8 cellular contexts compared by ENCODE assay signal in the genomic region with DNA sequence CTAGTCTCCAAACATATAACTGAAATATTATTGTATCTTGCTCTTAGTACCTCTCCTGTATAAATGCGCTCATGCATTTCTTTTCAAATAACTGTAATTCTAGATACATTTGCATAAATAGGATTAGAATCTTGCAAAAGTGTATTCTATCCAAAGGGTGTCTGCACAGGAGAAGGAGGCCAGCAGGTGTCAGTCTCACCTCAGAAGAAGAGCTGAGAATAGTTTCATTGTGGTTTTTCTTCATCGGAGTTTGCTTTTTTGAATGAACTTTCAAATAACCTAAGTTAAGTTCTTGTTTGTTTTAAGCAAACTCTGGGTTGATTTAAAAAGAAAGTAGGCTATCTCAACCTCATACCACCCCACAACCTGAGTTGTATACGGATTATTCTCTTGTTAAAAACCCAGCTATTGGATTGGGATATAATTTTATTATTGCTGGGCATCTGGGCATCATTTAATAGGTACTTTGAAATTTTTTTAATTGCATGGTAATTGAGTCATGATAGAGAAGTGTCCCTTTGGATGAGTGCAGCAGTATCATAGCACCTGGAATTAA.
DNase-seq lines count a peak whose midpoint lies in the region; ATAC-seq and TF ChIP-seq lines count a peak whose summit lies in the region.

No MANE protein-coding gene starts in this region.

- H3K27me3 ChIP-seq in BJ (ENCODE audit: control insufficient read depth, insufficient read depth, low read length): no peaks in the 10 kb centered on the region

- ATAC-seq in GM18909 (IDR thresholded peaks at IDR 0.05; ENCODE audit: poor library complexity, unreplicated experiment) (peak; percentile 63), GM19328 (IDR thresholded peaks at IDR 0.05; ENCODE audit: unreplicated experiment) (no peak), HG03108 (IDR thresholded peaks at IDR 0.05; ENCODE audit: unreplicated experiment) (no peak)

- POLR2A ChIA-PET in BJ (lab: Charles Lee): no interaction called here

- CTCF ChIA-PET in BJ (lab: Yijun Ruan, JAX): interaction anchor here (0.6 to 3.5 kb wide), 35 partner anchors 11 to 1260 kb away, joined by 3 to 26 read pairs (median 4); no protein-coding TSS in a partner anchor

- no peaks in the 10 kb centered on the region for H3K36me3 ChIP-seq in BJ (ENCODE audit: control insufficient read depth, insufficient read depth, low read length)

- TF ChIP-seq CTCF in BJ (IDR thresholded peaks at IDR 0.05; ENCODE audit: insufficient read depth, low read depth, low read length) (peak; percentile 82), LNCAP (IDR thresholded peaks at IDR 0.05) (peak; percentile 75)

- no peak overlapping the region for H3K4me3 ChIP-seq in BJ (ENCODE audit: low read depth, low read length)

- DNase-seq in BJ (ENCODE audit: low read depth): peak; percentile 24
- peak; percentile 41 for DNase-seq in SKM-1 (lab: John Stamatoyannopoulos, UW; ENCODE audit: unreplicated experiment)
- DNase-seq in glomerular endothelial cell (ENCODE audit: extremely low read depth, low read depth, low spot score): peak; percentile 54
- DNase-seq in renal cortical epithelial cell (ENCODE audit: low read depth): peak; percentile 68
